ENCODE assay signal across 10 cellular contexts in genomic region chr14:55588259-55588699, GRCh38. TPM values are rescaled to one million over a fixed set of nuclear protein-coding genes. Genes with fewer than 3 reads are reported as not detected.
DNase-seq lines count a peak whose midpoint lies in the region; ATAC-seq and TF ChIP-seq lines count a peak whose summit lies in the region.
"Had no signal": no experiment of that assay in that cellular context is flagged by ENCODE, and none has a peak within 500 bp of the region (broad histone marks: within the 10 kb centered on the region; RNA-seq: fewer than 3 reads in every experiment).

No MANE protein-coding gene starts in this region.

- no TSS peak for BruUV-seq in Caco-2 (replicated peaks; lab: Mats Ljungman, UMichigan)

- peaks cover 8% of the 10 kb centered on the region; the same call in 1 of the 2 replicates for H3K36me3 Mint-ChIP-seq in HFFc6 (ENCODE audit: low read depth)
- no peaks in the 10 kb centered on the region for H3K36me3 Mint-ChIP-seq in Caco-2 (ENCODE audit: insufficient read depth, unreplicated experiment)

- no peaks in the 10 kb centered on the region for H3K36me3 ChIP-seq in colonic mucosa
- no peaks in the 10 kb centered on the region for H3K36me3 ChIP-seq in mucosa of descending colon (ENCODE audit: low read depth)
- no peaks in the 10 kb centered on the region for H3K36me3 ChIP-seq in Caco-2 (ENCODE audit: control insufficient read depth, insufficient read depth, low read length)

- H3K27ac Mint-ChIP-seq in HFFc6 (peak overlapping the region; percentile 68), Caco-2 (ENCODE audit: unreplicated experiment) (no peak overlapping the region)

- CTCF ChIA-PET in Caco-2 (lab: Charles Lee): no interaction called here

- H3K27me3 ChIP-seq in colonic mucosa (no peaks in the 10 kb centered on the region), Caco-2 (replicated peaks; ENCODE audit: control insufficient read depth, insufficient read depth, low read length) (no peaks in the 10 kb centered on the region)
- H3K27me3 ChIP-seq: body of pancreas had no signal

- peaks cover 36% of the 10 kb centered on the region for H3K4me1 Mint-ChIP-seq in HFFc6 (ENCODE audit: low read depth)
- peaks cover 31% of the 10 kb centered on the region for H3K4me1 Mint-ChIP-seq in Caco-2 (ENCODE audit: low read depth, unreplicated experiment)

- H3K27ac ChIP-seq in colonic mucosa: peak overlapping the region; percentile 5
- H3K27ac ChIP-seq: body of pancreas had no signal

- intact Hi-C loops in colonic mucosa (cut with DNase I) (no loop called here), mucosa of descending colon (cut with DNase I, micrococcal nuclease) (no loop called here), Caco-2 (cut with micrococcal nuclease; ENCODE audit: unreplicated experiment) (no loop called here)

- H3K9me3 ChIP-seq in colonic mucosa (no peaks in the 10 kb centered on the region), mucosa of descending colon (no peaks in the 10 kb centered on the region), Caco-2 (no peaks in the 10 kb centered on the region)
- H3K9me3 ChIP-seq: body of pancreas had no signal

- peak; percentile 59 for ATAC-seq in mucosa of descending colon
- ATAC-seq: body of pancreas, esophagus mucosa had no signal

- H3K9me3 Mint-ChIP-seq in HFFc6 (no peaks in the 10 kb centered on the region), Caco-2 (ENCODE audit: unreplicated experiment) (no peaks in the 10 kb centered on the region)

- DNase-seq in Daoy (ENCODE audit: low read depth): peak; percentile 27
- peak; percentile 30 for DNase-seq in HFFc6
- no peak for DNase-seq in colonic mucosa
- DNase-seq in mucosa of descending colon: no peak
- DNase-seq in amniotic stem cell (lab: John Stamatoyannopoulos, UW): no peak
- DNase-seq in Caco-2: no peak
- no peak for DNase-seq in epidermal melanocyte (ENCODE audit: insufficient read length, low spot score)
- DNase-seq: body of pancreas, NCI-H1694 treated with DMSO at 0.1 percent for 48 hours had no signal

- TF ChIP-seq CTCF in HFFc6 (IDR thresholded peaks at IDR 0.05): no peak
- no peak for TF ChIP-seq CTCF in colonic mucosa (IDR thresholded peaks at IDR 0.05)
- no peak for TF ChIP-seq CTCF in mucosa of descending colon (IDR thresholded peaks at IDR 0.05)
- TF ChIP-seq CTCF in Caco-2 (IDR thresholded peaks at IDR 0.05; ENCODE audit: insufficient read depth in 1 of 2, low read depth in 1 of 2, low read length in 1 of 2, severe bottlenecking in 1 of 2, unreplicated experiment in 1 of 2): no peak

- POLR2A ChIA-PET in Caco-2 (lab: Charles Lee): no interaction called here

- no peak overlapping the region for H3K9ac ChIP-seq in colonic mucosa (ENCODE audit: low read depth in 2 of 2, low read length in 2 of 2)

- H3K4me1 ChIP-seq in colonic mucosa: peaks cover 11% of the 10 kb centered on the region
- peaks cover 57% of the 10 kb centered on the region for H3K4me1 ChIP-seq in mucosa of descending colon (ENCODE audit: low read depth)
- H3K4me1 ChIP-seq in Caco-2: peaks cover 32% of the 10 kb centered on the region

- peak overlapping the region; percentile 34 for H3K4me3 Mint-ChIP-seq in HFFc6
- no peak overlapping the region for H3K4me3 Mint-ChIP-seq in Caco-2 (ENCODE audit: unreplicated experiment)

- H3K4me3 ChIP-seq in colonic mucosa: no peak overlapping the region
- H3K4me3 ChIP-seq in mucosa of descending colon: no peak overlapping the region
- H3K4me3 ChIP-seq in Caco-2 (ENCODE audit: low read depth, low read length): no peak overlapping the region
- H3K4me3 ChIP-seq: body of pancreas had no signal

- H3K27me3 Mint-ChIP-seq in HFFc6 (ENCODE audit: insufficient read depth) (no peaks in the 10 kb centered on the region), Caco-2 (ENCODE audit: insufficient read depth, unreplicated experiment) (no peaks in the 10 kb centered on the region)

RNA-seq across cellular contexts. Expression of gene KTN1, which starts 8.3 kb away (rescaled TPM):
- 221 and 307 TPM in 2 replicates for total RNA-seq in Daoy (2014; rRNA removed; shearing (Covaris generic))
- 100 to 1,000 TPM; 135 to 175 (median 148) TPM for total RNA-seq in HFFc6 (2021; fragmentation: NEBNext Ultra II Directional; extraction: Animal tissue kit (Norgen Biotek cat#: 25700))
- total RNA-seq in colonic mucosa (100 to 1,000 TPM; 149 to 264 TPM), mucosa of descending colon (100 to 1,000 TPM; 181 to 299 (median 251) TPM), Caco-2 (2022) (130 and 138 TPM in 2 replicates)

Comparison
In these comparisons a context has a peak if more than half of its experiments do, and no peak if none do; other contexts are left out.
1. DNase-seq: peak in Daoy (single experiment) and HFFc6 (single experiment); none in colonic mucosa (single experiment), mucosa of descending colon (0 of 3), amniotic stem cell (single experiment), Caco-2 (0 of 2) and epidermal melanocyte (single experiment).